ENCODE assay signal across 2 cellular contexts in genomic region chr1:56216173-56216572, GRCh38.
TF ChIP-seq lines count a peak whose summit lies in the region.

No MANE protein-coding gene starts in this region.

TF ChIP-seq in SK-N-SH treated with all-trans-retinoic acid at 6 μM for 48 hours, 23 proteins besides CTCF, POLR2A, EP300 and RAD21 (continued from another document):
- TF ChIP-seq ZNF70 (CRISPR knock-in tag; IDR thresholded peaks at IDR 0.05) = 0 out of 2 replicates have a peak, but pooled peaks have one; percentile 31

TF ChIP-seq in SK-N-SH, 30 proteins besides CTCF, POLR2A, EP300 and RAD21 (continued from another document):
- TF ChIP-seq PBX3 (IDR thresholded peaks at IDR 0.05) (no peak), YY1 (IDR thresholded peaks at IDR 0.05; ENCODE audit: low read depth) (no peak), NRF1 (IDR thresholded peaks at IDR 0.05; ENCODE audit: low read depth, low read length) (no peak), GATA2 (CRISPR knock-in tag; IDR thresholded peaks at IDR 0.05) (no peak), USF2 (IDR thresholded peaks at IDR 0.05; ENCODE audit: borderline replicate concordance, low read depth, low read length) (no peak), POLR2AphosphoS5 (IDR thresholded peaks at IDR 0.05; ENCODE audit: low read depth, low read length) (no peak)
- TF ChIP-seq, protein P1, sequence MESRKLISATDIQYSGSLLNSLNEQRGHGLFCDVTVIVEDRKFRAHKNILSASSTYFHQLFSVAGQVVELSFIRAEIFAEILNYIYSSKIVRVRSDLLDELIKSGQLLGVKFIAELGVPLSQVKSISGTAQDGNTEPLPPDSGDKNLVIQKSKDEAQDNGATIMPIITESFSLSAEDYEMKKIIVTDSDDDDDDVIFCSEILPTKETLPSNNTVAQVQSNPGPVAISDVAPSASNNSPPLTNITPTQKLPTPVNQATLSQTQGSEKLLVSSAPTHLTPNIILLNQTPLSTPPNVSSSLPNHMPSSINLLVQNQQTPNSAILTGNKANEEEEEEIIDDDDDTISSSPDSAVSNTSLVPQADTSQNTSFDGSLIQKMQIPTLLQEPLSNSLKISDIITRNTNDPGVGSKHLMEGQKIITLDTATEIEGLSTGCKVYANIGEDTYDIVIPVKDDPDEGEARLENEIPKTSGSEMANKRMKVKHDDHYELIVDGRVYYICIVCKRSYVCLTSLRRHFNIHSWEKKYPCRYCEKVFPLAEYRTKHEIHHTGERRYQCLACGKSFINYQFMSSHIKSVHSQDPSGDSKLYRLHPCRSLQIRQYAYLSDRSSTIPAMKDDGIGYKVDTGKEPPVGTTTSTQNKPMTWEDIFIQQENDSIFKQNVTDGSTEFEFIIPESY (IDR thresholded peaks at IDR 0.05; ENCODE audit: borderline replicate concordance, low read depth) = no peak
